8 cellular contexts compared by ENCODE assay signal in the genomic region with DNA sequence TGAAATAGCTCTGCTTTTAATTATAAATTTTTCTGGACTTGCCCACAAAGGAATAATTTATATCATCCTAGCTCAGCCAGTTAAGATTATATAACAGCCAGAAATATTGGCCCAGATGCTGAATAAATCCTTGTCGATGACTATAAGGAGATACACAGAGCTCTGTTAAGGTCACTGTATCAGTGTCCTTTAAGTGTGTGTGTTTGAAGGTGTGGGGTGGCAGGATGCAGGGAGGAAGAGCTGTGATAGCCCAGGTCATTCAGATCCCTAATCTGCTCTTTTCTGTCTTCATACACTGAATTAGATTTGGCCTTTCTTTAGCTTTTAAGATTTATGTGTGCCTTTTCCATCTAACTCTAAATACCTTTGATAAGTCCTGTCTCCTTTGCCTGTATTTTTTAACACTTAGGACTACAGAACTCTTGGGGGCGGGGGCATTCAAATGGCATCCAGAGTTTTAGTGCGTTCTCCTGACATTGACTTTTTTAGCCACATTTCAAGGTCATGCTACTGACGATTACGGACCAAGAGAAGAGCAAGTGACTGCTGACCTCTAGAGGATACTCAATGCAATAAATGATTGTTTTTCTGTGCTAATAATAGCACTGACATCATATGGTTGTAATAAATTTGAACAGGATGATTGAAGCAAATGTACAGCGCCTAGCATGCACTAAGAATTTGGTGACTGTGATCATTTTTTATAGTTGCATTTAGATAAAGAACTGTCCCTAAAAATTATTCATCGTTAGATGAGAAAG.
DNase-seq lines count a peak whose midpoint lies in the region; ATAC-seq and TF ChIP-seq lines count a peak whose summit lies in the region.

No MANE protein-coding gene starts in this region.

- no peaks in the 10 kb centered on the region for H3K36me3 Mint-ChIP-seq in Caco-2 (ENCODE audit: insufficient read depth, unreplicated experiment)
- H3K36me3 Mint-ChIP-seq in progenitor cell of endocrine pancreas (ENCODE audit: insufficient read depth), result no peaks in the 10 kb centered on the region
- no peaks in the 10 kb centered on the region for H3K36me3 Mint-ChIP-seq in CD4-positive, alpha-beta memory T cell

- no peaks in the 10 kb centered on the region for H3K9me3 ChIP-seq in Caco-2
- no peaks in the 10 kb centered on the region for H3K9me3 ChIP-seq in CD4-positive, alpha-beta memory T cell (ENCODE audit: control insufficient read depth in 1 of 2, low read length in 2 of 2)

- peak; percentile 46 to 71 for TF ChIP-seq CTCF in Caco-2 (IDR thresholded peaks at IDR 0.05; ENCODE audit: insufficient read depth in 1 of 2, low read depth in 1 of 2, low read length in 1 of 2, severe bottlenecking in 1 of 2, unreplicated experiment in 1 of 2)
- TF ChIP-seq CTCF in RWPE1 (conservative IDR thresholded peaks at IDR 0.05; ENCODE audit: low read depth), result peak; percentile 40
- TF ChIP-seq CTCF in fibroblast of villous mesenchyme (IDR thresholded peaks at IDR 0.05; ENCODE audit: insufficient read depth, low read depth, low read length), result peak; percentile 26
- TF ChIP-seq CTCF in progenitor cell of endocrine pancreas (IDR thresholded peaks at IDR 0.05; ENCODE audit: unreplicated experiment), result peak; percentile 55

- peaks cover 2% of the 10 kb centered on the region for H3K27me3 ChIP-seq in Caco-2 (replicated peaks; ENCODE audit: control insufficient read depth, insufficient read depth, low read length)
- no peaks in the 10 kb centered on the region for H3K27me3 ChIP-seq in CD4-positive, alpha-beta memory T cell (ENCODE audit: insufficient read depth, low read length)

- H3K36me3 ChIP-seq in Caco-2 (ENCODE audit: control insufficient read depth, insufficient read depth, low read length), result no peaks in the 10 kb centered on the region
- H3K36me3 ChIP-seq in CD4-positive, alpha-beta memory T cell (ENCODE audit: insufficient read depth, low read length), result no peaks in the 10 kb centered on the region

- CTCF ChIA-PET in Caco-2 (lab: Charles Lee), result interaction anchor here (1.0 kb wide), 1 partner anchor 13 kb away, joined by 3 read pairs; no protein-coding TSS in a partner anchor
- CTCF ChIA-PET in RWPE1 (lab: Yijun Ruan, JAX), result interaction anchor here (0.6 to 0.7 kb wide), 3 partner anchors 34 to 96 kb away, joined by 3 to 5 read pairs (median 4); no protein-coding TSS in a partner anchor
- CTCF ChIA-PET in CD4-positive, alpha-beta memory T cell (lab: Charles Lee; ENCODE audit: partially characterized antibody), result no interaction called here

- H3K4me3 Mint-ChIP-seq in Caco-2 (ENCODE audit: unreplicated experiment), result no peak overlapping the region
- H3K4me3 Mint-ChIP-seq in progenitor cell of endocrine pancreas (ENCODE audit: low read depth), result no peak overlapping the region
- no peak overlapping the region for H3K4me3 Mint-ChIP-seq in CD4-positive, alpha-beta memory T cell

- intact Hi-C loops in Caco-2 (cut with micrococcal nuclease; ENCODE audit: unreplicated experiment), result loop anchor here (1.0 to 10.0 kb wide), 4 partner anchors 96 to 465 kb away; no protein-coding TSS in a partner anchor
- intact Hi-C loops in CD4-positive, alpha-beta memory T cell (cut with micrococcal nuclease), result no loop called here

- peaks cover 15% of the 10 kb centered on the region for H3K27me3 Mint-ChIP-seq in Caco-2 (ENCODE audit: insufficient read depth, unreplicated experiment)
- no peaks in the 10 kb centered on the region for H3K27me3 Mint-ChIP-seq in progenitor cell of endocrine pancreas
- peaks cover 0 to 1% of the 10 kb centered on the region in 2 donors for H3K27me3 Mint-ChIP-seq in CD4-positive, alpha-beta memory T cell

- H3K9me3 Mint-ChIP-seq in Caco-2 (ENCODE audit: unreplicated experiment) (no peaks in the 10 kb centered on the region), progenitor cell of endocrine pancreas (ENCODE audit: low read depth) (no peaks in the 10 kb centered on the region)
- H3K9me3 Mint-ChIP-seq in CD4-positive, alpha-beta memory T cell, result peaks cover 0 to 3% (median 0%) of the 10 kb centered on the region in 8 donors

- H3K27ac ChIP-seq in RWPE1, result no peak overlapping the region
- H3K27ac ChIP-seq in CD4-positive, alpha-beta memory T cell (ENCODE audit: low read depth, low read length), result no peak overlapping the region

- H3K4me3 ChIP-seq in Caco-2 (ENCODE audit: low read depth, low read length) (no peak overlapping the region), fibroblast of villous mesenchyme (ENCODE audit: low read depth, low read length) (no peak overlapping the region)
- H3K4me3 ChIP-seq in CD4-positive, alpha-beta memory T cell (ENCODE audit: low read length in 2 of 2), result no peak overlapping the region

- peak in 1 of 2 experiments; percentile 29 for DNase-seq in Caco-2
- DNase-seq in RWPE1 (ENCODE audit: low spot score), result peak; percentile 36
- peak; percentile 32 for DNase-seq in fibroblast of villous mesenchyme (ENCODE audit: low read depth)
- DNase-seq in progenitor cell of endocrine pancreas (ENCODE audit: low spot score, unreplicated experiment), result no peak
- no peak for DNase-seq in epidermal melanocyte (ENCODE audit: insufficient read length, low spot score)
- no peak for DNase-seq in CD4-positive, alpha-beta memory T cell

- H3K4me1 ChIP-seq in Caco-2, result no peaks in the 10 kb centered on the region
- no peaks in the 10 kb centered on the region for H3K4me1 ChIP-seq in CD4-positive, alpha-beta memory T cell (ENCODE audit: insufficient read depth, low read length)

- H3K4me1 Mint-ChIP-seq in Caco-2 (ENCODE audit: low read depth, unreplicated experiment) (no peaks in the 10 kb centered on the region), progenitor cell of endocrine pancreas (ENCODE audit: low read depth) (peaks cover 8% of the 10 kb centered on the region)
- peaks cover 0 to 3% (median 0%) of the 10 kb centered on the region in 4 donors for H3K4me1 Mint-ChIP-seq in CD4-positive, alpha-beta memory T cell

- ATAC-seq in GM19455 (IDR thresholded peaks at IDR 0.05; ENCODE audit: unreplicated experiment), result peak; percentile 68
- ATAC-seq in HG03520 (IDR thresholded peaks at IDR 0.05; ENCODE audit: unreplicated experiment), result peak; percentile 94

- no TSS peak for BruUV-seq in Caco-2 (replicated peaks; lab: Mats Ljungman, UMichigan)

- H3K27ac Mint-ChIP-seq in Caco-2 (ENCODE audit: unreplicated experiment) (no peak overlapping the region), progenitor cell of endocrine pancreas (peak overlapping the region; percentile 23)
- no peak overlapping the region for H3K27ac Mint-ChIP-seq in CD4-positive, alpha-beta memory T cell

- POLR2A ChIA-PET in Caco-2 (lab: Charles Lee), result no interaction called here
- POLR2A ChIA-PET in RWPE1 (lab: Yijun Ruan, JAX; ENCODE audit: low non-redundant PET), result no interaction called here
- POLR2A ChIA-PET in CD4-positive, alpha-beta memory T cell (lab: Charles Lee; ENCODE audit: partially characterized antibody), result no interaction called here

Comparison
In these comparisons a context has a peak if more than half of its experiments do, and no peak if none do; other contexts are left out.
1. DNase-seq: peak in RWPE1 (single experiment) and fibroblast of villous mesenchyme (single experiment); none in progenitor cell of endocrine pancreas (single experiment), epidermal melanocyte (single experiment) and CD4-positive, alpha-beta memory T cell (0 of 5).
2. Peak in every context shown above with its lines, with median percentiles within 50 percentile points of each other: CTCF ChIP-seq.